In the genomic region with DNA sequence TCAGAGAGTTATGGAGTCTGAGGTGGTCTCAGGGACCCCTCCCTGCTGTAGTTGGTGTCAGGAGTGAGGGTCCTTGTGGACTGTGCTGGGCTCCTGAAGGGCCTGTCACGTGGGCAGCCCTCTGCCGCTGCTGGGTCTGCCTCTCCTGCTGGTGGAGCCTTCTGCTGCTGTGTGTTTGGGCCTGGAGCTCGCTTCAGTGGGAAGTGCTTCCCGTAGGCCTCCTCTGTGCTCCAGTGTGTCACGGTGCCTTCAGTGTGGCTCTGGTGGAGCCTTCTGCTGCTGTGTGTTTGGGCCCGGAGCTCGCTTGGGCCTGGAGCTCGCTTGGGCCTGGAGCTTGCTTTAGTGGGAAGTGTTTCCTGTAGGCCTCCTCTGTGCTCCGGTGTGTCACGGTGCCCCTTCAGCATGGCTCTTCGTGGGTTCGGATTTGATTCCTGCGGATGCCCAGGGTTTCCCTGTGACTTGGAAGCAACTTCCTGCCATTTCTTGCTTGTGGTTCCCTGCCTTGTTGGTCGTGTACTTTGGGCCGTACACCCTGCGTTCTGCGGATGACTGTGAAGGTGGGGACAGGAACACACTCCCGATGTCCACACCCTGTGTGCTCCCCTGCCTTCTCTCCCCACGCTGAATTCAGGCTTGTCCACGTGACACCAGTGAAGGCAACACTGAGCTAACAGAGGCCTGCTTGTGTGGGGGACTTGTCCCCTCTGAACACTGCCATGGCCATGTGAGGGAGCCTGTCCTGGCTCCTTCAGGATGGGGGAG, we compare ENCODE assay signal across 1 cellular context.
TF ChIP-seq lines count a peak whose summit lies in the region.

No MANE protein-coding gene starts in this region.

TF ChIP-seq in HepG2, 621 proteins besides CTCF, POLR2A, EP300 and RAD21:
- TF ChIP-seq CHD4 (IDR thresholded peaks at IDR 0.05; ENCODE audit: borderline replicate concordance, low read length) (no peak), PITX1 (CRISPR knock-in tag; IDR thresholded peaks at IDR 0.05) (no peak), ZNF768 (CRISPR knock-in tag; IDR thresholded peaks at IDR 0.05) (no peak), ZSCAN21 (CRISPR knock-in tag; IDR thresholded peaks at IDR 0.05; ENCODE audit: borderline replicate concordance) (no peak), HOXA5 (CRISPR knock-in tag; IDR thresholded peaks at IDR 0.05) (no peak)
- TF ChIP-seq, protein P1, sequence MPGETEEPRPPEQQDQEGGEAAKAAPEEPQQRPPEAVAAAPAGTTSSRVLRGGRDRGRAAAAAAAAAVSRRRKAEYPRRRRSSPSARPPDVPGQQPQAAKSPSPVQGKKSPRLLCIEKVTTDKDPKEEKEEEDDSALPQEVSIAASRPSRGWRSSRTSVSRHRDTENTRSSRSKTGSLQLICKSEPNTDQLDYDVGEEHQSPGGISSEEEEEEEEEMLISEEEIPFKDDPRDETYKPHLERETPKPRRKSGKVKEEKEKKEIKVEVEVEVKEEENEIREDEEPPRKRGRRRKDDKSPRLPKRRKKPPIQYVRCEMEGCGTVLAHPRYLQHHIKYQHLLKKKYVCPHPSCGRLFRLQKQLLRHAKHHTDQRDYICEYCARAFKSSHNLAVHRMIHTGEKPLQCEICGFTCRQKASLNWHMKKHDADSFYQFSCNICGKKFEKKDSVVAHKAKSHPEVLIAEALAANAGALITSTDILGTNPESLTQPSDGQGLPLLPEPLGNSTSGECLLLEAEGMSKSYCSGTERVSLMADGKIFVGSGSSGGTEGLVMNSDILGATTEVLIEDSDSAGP (CRISPR knock-in tag; IDR thresholded peaks at IDR 0.05; ENCODE audit: borderline replicate concordance), result no peak
- TF ChIP-seq, protein P2, sequence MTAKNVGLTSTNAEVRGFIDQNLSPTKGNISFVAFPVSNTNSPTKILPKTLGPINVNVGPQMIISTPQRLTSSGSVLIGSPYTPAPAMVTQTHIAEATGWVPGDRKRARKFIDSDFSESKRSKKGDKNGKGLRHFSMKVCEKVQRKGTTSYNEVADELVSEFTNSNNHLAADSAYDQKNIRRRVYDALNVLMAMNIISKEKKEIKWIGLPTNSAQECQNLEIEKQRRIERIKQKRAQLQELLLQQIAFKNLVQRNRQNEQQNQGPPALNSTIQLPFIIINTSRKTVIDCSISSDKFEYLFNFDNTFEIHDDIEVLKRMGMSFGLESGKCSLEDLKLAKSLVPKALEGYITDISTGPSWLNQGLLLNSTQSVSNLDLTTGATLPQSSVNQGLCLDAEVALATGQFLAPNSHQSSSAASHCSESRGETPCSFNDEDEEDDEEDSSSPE (CRISPR knock-in tag; IDR thresholded peaks at IDR 0.05), result no peak
TF ChIP-seq in HepG2: peak in this region for 0.
